ENCODE assay signal across 8 cellular contexts in genomic region chr3:47512416-47513124, GRCh38. TPM values are rescaled to one million over a fixed set of nuclear protein-coding genes. Genes with fewer than 3 reads are reported as not detected.
DNase-seq lines count a peak whose midpoint lies in the region; ATAC-seq and TF ChIP-seq lines count a peak whose summit lies in the region.

No MANE protein-coding gene starts in this region.

- DNase-seq in DMS 273 (lab: John Stamatoyannopoulos, UW; ENCODE audit: unreplicated experiment), result peak; percentile 39
- DNase-seq in DMS 273 treated with DMSO at 0.1 percent for 48 hours (lab: John Stamatoyannopoulos, UW), result no peak
- DNase-seq in NAMALWA (ENCODE audit: low spot score), result peak; percentile 29
- peak; percentile 7 for DNase-seq in activated T-helper 1 cell treated with Interleukin-2 at 50 U/mL for 16 hours (ENCODE audit: low read depth)
- peak in 23 of 42 donors; percentile 8 to 51 (median 22) for DNase-seq in head of caudate nucleus
- DNase-seq in psoas muscle, result peak; percentile 26 to 58
- DNase-seq in HuH-7.5 (ENCODE audit: low spot score), result no peak

- ATAC-seq in psoas muscle (peak in 2 of 4 donors; percentile 8 to 21), GM19328 (IDR thresholded peaks at IDR 0.05; ENCODE audit: unreplicated experiment) (no peak)

- H3K36me3 ChIP-seq in psoas muscle (ENCODE audit: insufficient read depth in 1 of 2, low read depth in 1 of 2), result peaks cover 2 to 34% of the 10 kb centered on the region in 2 donors

- H3K9me3 ChIP-seq in psoas muscle, result no peaks in the 10 kb centered on the region

- peak overlapping the region; percentile 96 for H3K27ac ChIP-seq in psoas muscle

- H3K27me3 ChIP-seq in psoas muscle (ENCODE audit: insufficient read depth in 3 of 3, low read length in 2 of 3), result no peaks in the 10 kb centered on the region

- no peaks in the 10 kb centered on the region for H3K4me1 ChIP-seq in psoas muscle

- no peak for TF ChIP-seq CTCF in psoas muscle (IDR thresholded peaks at IDR 0.05)

- intact Hi-C loops in head of caudate nucleus (cut with DNase I) (loop anchor here (2.0 to 5.0 kb wide), 2 partner anchors 35 to 268 kb away; partner anchors contain the start of genes SCAP and SMARCC1), psoas muscle (cut with DNase I) (no loop called here)

- H3K4me3 ChIP-seq in psoas muscle, result peak overlapping the region; percentile 84

- WGBS in psoas muscle, 3 donors, result 22% methylated on average over 36 of the region's 36 CpGs

RNA-seq across cellular contexts. Expression of gene ELP6, which starts 0.9 kb away (rescaled TPM):
- total RNA-seq in psoas muscle, result 10 to 100 TPM; 17.7 to 21.2 (median 19.3) TPM
- polyA plus RNA-seq in psoas muscle, result 10 to 100 TPM; 24.3 to 50.9 (median 39.6) TPM

RNA-seq across cellular contexts. Expression of gene SCAP, which starts 36.8 kb away (rescaled TPM):
- 10 to 100 TPM; 34.7 to 47.5 (median 40.7) TPM for total RNA-seq in psoas muscle
- polyA plus RNA-seq in psoas muscle, result 10 to 100 TPM; 18.9 to 29.8 (median 20.7) TPM

Comparison
In these comparisons a context has a peak if more than half of its experiments do, and no peak if none do; other contexts are left out.
1. DNase-seq: peak in DMS 273 (single experiment), NAMALWA (single experiment), activated T-helper 1 cell treated with Interleukin-2 at 50 U/mL for 16 hours (single experiment), head of caudate nucleus (23 of 42) and psoas muscle (2 of 2); none in DMS 273 treated with DMSO at 0.1 percent for 48 hours (single experiment) and HuH-7.5 (single experiment).